ENCODE assay signal across 32 cellular contexts in the genomic region with DNA sequence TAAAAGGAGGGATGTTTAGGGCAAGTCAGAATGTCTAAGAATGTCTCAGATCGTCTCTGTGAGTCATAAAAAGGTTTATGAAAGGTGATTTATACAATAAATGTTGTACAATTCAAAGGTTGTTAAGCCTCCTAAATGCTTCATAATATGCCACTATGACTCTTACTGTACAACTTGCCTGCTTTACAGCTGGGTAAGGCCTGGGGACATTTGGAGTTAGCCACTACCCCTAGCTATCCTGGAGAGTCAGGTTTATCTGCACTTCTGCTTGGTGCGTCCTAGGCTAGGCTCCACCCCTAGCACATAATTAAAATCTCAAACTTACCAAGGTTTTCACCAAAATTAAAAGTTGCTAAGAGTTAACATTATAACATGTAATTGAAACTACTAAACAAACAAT.
"Had no signal": no experiment of that assay in that cellular context is flagged by ENCODE, and none has a peak within 500 bp of the region (broad histone marks: within the 10 kb centered on the region; RNA-seq: fewer than 3 reads in every experiment).

No MANE protein-coding gene starts in this region.

- H3K27ac ChIP-seq: adrenal gland, ascending aorta, body of pancreas, brain microvascular endothelial cell, breast epithelium, cardiac muscle cell had no signal

- H3K4me1 ChIP-seq: ascending aorta, body of pancreas, breast epithelium had no signal

- H3K36me3 ChIP-seq: adrenal gland, ascending aorta, brain microvascular endothelial cell, breast epithelium, cardiac muscle cell had no signal

- DNase-seq: activated effector memory CD4-positive, alpha-beta T cell treated with anti-CD3 and anti-CD28 coated beads, Interleukin-2, amount 50 U/mL, for 16 hours; activated effector memory CD4-positive, alpha-beta T cell treated with Interleukin-2 at 50 U/mL for 16 hours; activated gamma-delta T cell; activated gamma-delta T cell treated with Interleukin-2 at 50 U/mL for 16 hours; activated naive CD4-positive, alpha-beta T cell; activated naive CD4-positive, alpha-beta T cell treated with anti-CD3 and anti-CD28 coated beads for 36 hours; activated naive CD4-positive, alpha-beta T cell treated with anti-CD3 and anti-CD28 coated beads, Interleukin-2, amount 10 ng/mL, durations not matched to agents 7 days and 5 days; activated naive CD4-positive, alpha-beta T cell treated with anti-CD3 and anti-CD28 coated beads, Interleukin-2, amount 50 U/mL, for 16 hours; activated naive CD4-positive, alpha-beta T cell treated with Interleukin-2 at 50 U/mL for 16 hours; activated naive CD8-positive, alpha-beta T cell treated with anti-CD3 and anti-CD28 coated beads for 36 hours; activated naive CD8-positive, alpha-beta T cell treated with anti-CD3 and anti-CD28 coated beads, Interleukin-2, amount 10 ng/mL, durations not matched to agents 7 days and 5 days; activated naive CD8-positive, alpha-beta T cell treated with anti-CD3 and anti-CD28 coated beads, Interleukin-2, amount 50 U/mL, for 24 hours; activated T-cell treated with anti-CD3 and anti-CD28 coated beads, Interleukin-2, amount 50 U/mL, for 1 hour; activated T-cell treated with anti-CD3 and anti-CD28 coated beads, Interleukin-2, amount 50 U/mL, for 24 hours; activated T-cell treated with anti-CD3 and anti-CD28 coated beads, Interleukin-2, amount 50 U/mL, for 4 hours; activated T-cell treated with anti-CD3 and anti-CD28 coated beads, Interleukin-2, amount 50 U/mL, for 48 hours; activated T-cell treated with anti-CD3 and anti-CD28 coated beads, Interleukin-2, amount 50 U/mL, for 72 hours; adrenal gland; amniotic stem cell; amygdala; anterior cingulate cortex; aorta; body of pancreas; brain microvascular endothelial cell; caudate nucleus; central memory CD4-positive, alpha-beta T cell; cerebellar nuclear complex had no signal

- H3K27me3 ChIP-seq: adrenal gland, ascending aorta, body of pancreas, brain microvascular endothelial cell, breast epithelium, cardiac muscle cell had no signal

- H3K4me3 ChIP-seq: adrenal gland, ascending aorta, body of pancreas, breast epithelium, cardiac muscle cell had no signal

- H3K9me3 ChIP-seq: ascending aorta, body of pancreas had no signal

- ATAC-seq: activated naive CD4-positive, alpha-beta T cell treated with anti-CD3 and anti-CD28 coated beads, Interleukin-2, amount 50 U/mL, for 72 hours; activated naive CD8-positive, alpha-beta T cell treated with anti-CD3 and anti-CD28 coated beads, Interleukin-2, amount 50 U/mL, for 24 hours; activated T-cell treated with anti-CD3 and anti-CD28 coated beads, Interleukin-2, amount 50 U/mL, for 4 hours; activated T-cell treated with anti-CD3 and anti-CD28 coated beads, Interleukin-2, amount 50 U/mL, for 72 hours; activated T-helper 17 cell treated with anti-CD3 and anti-CD28 coated beads, Interleukin-2, amount 50 U/mL, for 72 hours; body of pancreas had no signal
